In the genomic region with DNA sequence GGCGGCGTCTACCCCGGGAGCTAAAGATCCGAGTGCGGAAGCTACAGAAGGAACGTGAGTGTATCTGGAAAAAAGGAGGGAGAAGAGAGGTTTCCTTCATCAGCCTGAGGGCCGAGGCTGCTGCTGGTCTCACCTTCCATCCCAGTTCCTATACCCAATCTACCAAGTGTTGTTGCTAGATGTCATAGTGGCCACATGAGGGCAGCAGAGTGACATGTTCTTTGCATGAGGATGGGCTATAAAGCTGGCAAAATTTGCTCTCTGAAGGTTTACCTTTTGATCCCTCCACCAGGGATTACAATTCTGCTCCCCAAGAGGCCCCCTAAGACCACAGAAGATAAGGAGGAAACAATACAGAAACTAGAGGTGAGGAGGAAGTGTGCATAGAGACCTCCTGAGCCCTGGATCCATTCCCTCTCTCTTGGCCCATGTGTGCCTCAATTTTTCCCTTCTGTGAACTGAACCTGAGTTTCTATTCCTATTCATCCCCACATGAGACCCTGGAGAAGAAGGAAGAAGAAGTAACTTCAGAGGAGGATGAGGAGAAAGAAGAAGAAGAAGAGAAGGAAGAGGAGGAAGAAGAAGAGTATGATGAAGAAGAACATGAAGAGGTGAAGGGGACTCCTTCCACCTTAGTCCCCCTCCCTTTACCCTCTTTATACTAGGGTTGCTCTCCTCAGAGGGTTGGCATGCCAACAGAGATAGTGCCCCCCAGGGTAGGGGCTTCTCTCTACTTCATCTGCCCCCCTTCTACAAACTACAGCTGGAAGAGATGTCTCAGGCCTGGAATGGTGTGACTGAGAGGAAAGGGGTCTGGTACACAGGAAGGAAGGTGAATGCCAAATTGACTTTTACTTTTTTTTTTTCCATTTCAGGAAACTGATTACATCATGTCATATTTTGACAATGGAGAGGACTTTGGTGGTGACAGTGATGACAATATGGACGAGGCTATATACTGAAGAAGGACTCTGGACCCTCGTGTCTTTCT, we compare ENCODE assay signal across 9 cellular contexts. TPM values are rescaled to one million over a fixed set of nuclear protein-coding genes. Genes with fewer than 3 reads are reported as not detected.
A peak's percentile ranks its signal among the peaks of the same experiment; 100 is the strongest.
DNase-seq lines count a peak whose midpoint lies in the region; ATAC-seq and TF ChIP-seq lines count a peak whose summit lies in the region.
"Had no signal": no experiment of that assay in that cellular context is flagged by ENCODE, and none has a peak within 500 bp of the region (broad histone marks: within the 10 kb centered on the region; RNA-seq: fewer than 3 reads in every experiment).

No MANE protein-coding gene starts in this region.

- peak overlapping the region; percentile 69 for H2AFZ ChIP-seq in ACC112 (ENCODE audit: low read length, unreplicated experiment)
- peak overlapping the region; percentile 41 for H2AFZ ChIP-seq in hepatocyte

- 21% methylated on average over 9 of the region's 9 CpGs for WGBS in hepatocyte (ENCODE audit: low lambda C conversion rate, missing lambda C conversion rate)

- H4K20me1 ChIP-seq in hepatocyte (ENCODE audit: insufficient read depth, poor library complexity, severe bottlenecking), result no peaks in the 10 kb centered on the region

- no peaks in the 10 kb centered on the region for H3K9me3 ChIP-seq in hepatocyte (ENCODE audit: low read depth)

- H3K4me3 ChIP-seq in ACC112 (ENCODE audit: low read depth, low read length), result peak overlapping the region; percentile 66; the same call in 1 of the 2 replicates
- no peak overlapping the region for H3K4me3 ChIP-seq in astrocyte of the cerebellum (ENCODE audit: low read depth, low read length)
- no peak overlapping the region for H3K4me3 ChIP-seq in hepatocyte

- no peaks in the 10 kb centered on the region for H3K36me3 ChIP-seq in ACC112 (ENCODE audit: insufficient read depth, low read length)
- no peaks in the 10 kb centered on the region for H3K36me3 ChIP-seq in hepatocyte (replicated peaks; ENCODE audit: insufficient read depth, low read depth)

- TF ChIP-seq CTCF in astrocyte of the cerebellum (IDR thresholded peaks at IDR 0.05; ENCODE audit: low read depth, low read length, missing control alignments) (peak; percentile 86), hepatocyte (IDR thresholded peaks at IDR 0.05; ENCODE audit: poor library complexity) (peak; percentile 89)

- DNase-seq in NCI-H187 treated with DMSO at 0.1 percent for 48 hours (lab: John Stamatoyannopoulos, UW) (peak; percentile 87), T-helper 2 cell (peak in 4 of 5 experiments; percentile 43 to 89 (median 64)), astrocyte of the cerebellum (ENCODE audit: low read depth) (peak; percentile 67), hepatocyte (ENCODE audit: low spot score) (peak; percentile 91), putamen (ENCODE audit: low spot score) (peak; percentile 81)

- H3K27ac ChIP-seq in ACC112 (ENCODE audit: low read depth, low read length) (peak overlapping the region; percentile 93), hepatocyte (peak overlapping the region; percentile 94)

- H3K4me1 ChIP-seq in ACC112 (ENCODE audit: control insufficient read depth, insufficient read depth, low read length, unreplicated experiment) (peaks cover 42% of the 10 kb centered on the region), hepatocyte (ENCODE audit: insufficient read depth) (peaks cover 21% of the 10 kb centered on the region)

- H3K79me2 ChIP-seq in ACC112 (ENCODE audit: control insufficient read depth, insufficient read depth, low read length, unreplicated experiment), result no peaks in the 10 kb centered on the region
- H3K79me2 ChIP-seq in hepatocyte, result no peaks in the 10 kb centered on the region

- H3K4me2 ChIP-seq in hepatocyte, result peak overlapping the region; percentile 62

- no peaks in the 10 kb centered on the region for H3K9me2 ChIP-seq in hepatocyte (replicated peaks; ENCODE audit: insufficient read depth)

- in situ Hi-C loops in astrocyte of the cerebellum (cut with HindIII; ENCODE audit: low sequenced_read_pairs), result no loop called here

- H3K27me3 ChIP-seq in ACC112 (ENCODE audit: insufficient read depth, low read length) (no peaks in the 10 kb centered on the region), hepatocyte (no peaks in the 10 kb centered on the region)

- ATAC-seq in GM18907 (IDR thresholded peaks at IDR 0.05; ENCODE audit: unreplicated experiment), result peak; percentile 29
- no peak for ATAC-seq in GM21528 (IDR thresholded peaks at IDR 0.05; ENCODE audit: low FRiP score, unreplicated experiment)

RNA-seq across cellular contexts. Expression of a gene that starts 13.3 kb away (rescaled TPM):
- 10.5 and 15.6 TPM in 2 replicates for total RNA-seq in hepatocyte
- 27.2 and 27.3 TPM in 2 replicates for polyA plus RNA-seq in hepatocyte

RNA-seq across cellular contexts. Expression of a gene that starts 13.4 kb away (rescaled TPM):
- total RNA-seq in hepatocyte, result 0.28 and 0.90 TPM in 2 replicates
- polyA plus RNA-seq in hepatocyte, result 0.76 and 0.83 TPM in 2 replicates

RNA-seq across cellular contexts. Expression of a gene that starts 18.6 kb away (rescaled TPM):
- total RNA-seq in hepatocyte, result 160 TPM in 2 replicates
- 75.3 and 85.0 TPM in 2 replicates for polyA plus RNA-seq in hepatocyte

RNA-seq across cellular contexts. Expression of a gene that starts 20.0 kb away (rescaled TPM):
- total RNA-seq in hepatocyte, result 14.0 and 17.9 TPM in 2 replicates
- 15.3 and 16.3 TPM in 2 replicates for polyA plus RNA-seq in hepatocyte

RNA-seq across cellular contexts. Expression of a gene that starts 43.8 kb away (rescaled TPM):
- total RNA-seq in hepatocyte, result 5.7 and 6.7 TPM in 2 replicates
- 1.00 and 3.0 TPM in 2 replicates for polyA plus RNA-seq in hepatocyte
- total RNA-seq: subcutaneous adipose tissue had no signal
